Comparison of ENCODE assay signal across 31 cellular contexts in genomic region chr2:24152413-24153197, GRCh38. TPM values are rescaled to one million over a fixed set of nuclear protein-coding genes. Genes with fewer than 3 reads are reported as not detected.
"Had no signal": no experiment of that assay in that cellular context is flagged by ENCODE, and none has a peak within 500 bp of the region (broad histone marks: within the 10 kb centered on the region; RNA-seq: fewer than 3 reads in every experiment).

No MANE protein-coding gene starts in this region.

- H3K27me3 Mint-ChIP-seq: activated B cell treated with CpG ODN at 0.5 μM for 24 hours; activated CD4-positive, alpha-beta memory T cell treated with anti-CD3 and anti-CD28 coated beads, Interleukin-2, amount 10 ng/mL, durations not matched to agents 7 days and 5 days; activated naive CD4-positive, alpha-beta T cell treated with anti-CD3 and anti-CD28 coated beads, Interleukin-2, amount 10 ng/mL, durations not matched to agents 7 days and 5 days; activated naive CD8-positive, alpha-beta T cell treated with anti-CD3 and anti-CD28 coated beads, Interleukin-2, amount 10 ng/mL, durations not matched to agents 7 days and 5 days; activated T-cell treated with anti-CD3 and anti-CD28 coated beads, Interleukin-2, amount 50 U/mL, for 24 hours; brain; T-helper 17 cell had no signal

- DNase-seq: activated B cell treated with CpG ODN at 0.5 μM for 24 hours; activated CD4-positive, alpha-beta memory T cell treated with anti-CD3 and anti-CD28 coated beads, Interleukin-2, amount 10 ng/mL, durations not matched to agents 7 days and 5 days; activated CD4-positive, alpha-beta T cell treated with anti-CD3 and anti-CD28 coated beads for 48 hours; activated CD4-positive, alpha-beta T cell treated with anti-CD3 and anti-CD28 coated beads, Interleukin-2, amount 50 U/mL, for 4 hours; activated CD8-positive, alpha-beta memory T cell treated with anti-CD3 and anti-CD28 coated beads, Interleukin-2, amount 50 U/mL, for 48 hours; activated gamma-delta T cell; activated naive CD4-positive, alpha-beta T cell; activated naive CD4-positive, alpha-beta T cell treated with anti-CD3 and anti-CD28 coated beads, Interleukin-2, amount 10 ng/mL, durations not matched to agents 7 days and 5 days; activated naive CD8-positive, alpha-beta T cell treated with anti-CD3 and anti-CD28 coated beads, Interleukin-2, amount 10 ng/mL, durations not matched to agents 7 days and 5 days; activated T-cell treated with anti-CD3 and anti-CD28 coated beads for 4 hours; activated T-cell treated with anti-CD3 and anti-CD28 coated beads, Interleukin-2, amount 50 U/mL, for 24 hours; activated T-cell treated with anti-CD3 and anti-CD28 coated beads, Interleukin-2, amount 50 U/mL, for 72 hours; central memory CD4-positive, alpha-beta T cell; cerebellar nuclear complex; colonic mucosa; effector CD8-positive, alpha-beta T cell; esophagus squamous epithelium; foreskin melanocyte; T-helper 17 cell; T1000; WERI-Rb-1 had no signal

- H3K4me3 ChIP-seq: ascending aorta, breast epithelium, cardiac muscle cell, colonic mucosa, esophagus squamous epithelium, gastroesophageal sphincter had no signal

- H3K4me3 Mint-ChIP-seq: activated B cell treated with CpG ODN at 0.5 μM for 24 hours; activated CD4-positive, alpha-beta memory T cell treated with anti-CD3 and anti-CD28 coated beads, Interleukin-2, amount 10 ng/mL, durations not matched to agents 7 days and 5 days; activated naive CD4-positive, alpha-beta T cell treated with anti-CD3 and anti-CD28 coated beads, Interleukin-2, amount 10 ng/mL, durations not matched to agents 7 days and 5 days; activated naive CD8-positive, alpha-beta T cell treated with anti-CD3 and anti-CD28 coated beads, Interleukin-2, amount 10 ng/mL, durations not matched to agents 7 days and 5 days; activated T-cell treated with anti-CD3 and anti-CD28 coated beads, Interleukin-2, amount 50 U/mL, for 24 hours; activated T-cell treated with anti-CD3 and anti-CD28 coated beads, Interleukin-2, amount 50 U/mL, for 72 hours; brain; T-helper 17 cell; T-helper 2 cell treated with Interferon-gamma antibody and Interleukin-4, amounts not matched to agents 5 μg/mL and 100 μg/mL, for 36 hours had no signal

- H3K36me3 Mint-ChIP-seq: activated naive CD4-positive, alpha-beta T cell treated with anti-CD3 and anti-CD28 coated beads, Interleukin-2, amount 10 ng/mL, durations not matched to agents 7 days and 5 days had no signal

- H3K27ac Mint-ChIP-seq: activated B cell treated with CpG ODN at 0.5 μM for 24 hours; activated CD4-positive, alpha-beta memory T cell treated with anti-CD3 and anti-CD28 coated beads, Interleukin-2, amount 10 ng/mL, durations not matched to agents 7 days and 5 days; activated naive CD4-positive, alpha-beta T cell treated with anti-CD3 and anti-CD28 coated beads, Interleukin-2, amount 10 ng/mL, durations not matched to agents 7 days and 5 days; activated naive CD8-positive, alpha-beta T cell treated with anti-CD3 and anti-CD28 coated beads, Interleukin-2, amount 10 ng/mL, durations not matched to agents 7 days and 5 days; activated T-cell treated with anti-CD3 and anti-CD28 coated beads, Interleukin-2, amount 50 U/mL, for 24 hours; activated T-cell treated with anti-CD3 and anti-CD28 coated beads, Interleukin-2, amount 50 U/mL, for 72 hours; brain; T-helper 17 cell; T-helper 2 cell treated with Interferon-gamma antibody and Interleukin-4, amounts not matched to agents 5 μg/mL and 100 μg/mL, for 36 hours had no signal

- H3K27me3 ChIP-seq: ascending aorta, breast epithelium, cardiac muscle cell, colonic mucosa, esophagus squamous epithelium, gastroesophageal sphincter had no signal

- H3K27ac ChIP-seq: ascending aorta, breast epithelium, cardiac muscle cell, colonic mucosa, epithelial cell of prostate, esophagus squamous epithelium, gastroesophageal sphincter, WERI-Rb-1 had no signal

- H3K4me1 ChIP-seq: ascending aorta, breast epithelium, colonic mucosa, esophagus squamous epithelium, gastroesophageal sphincter had no signal

- ATAC-seq: activated CD4-positive, CD25-positive, alpha-beta regulatory T cell treated with anti-CD3 and anti-CD28 coated beads, Interleukin-2, amount 50 U/mL, for 24 hours; activated naive CD4-positive, alpha-beta T cell treated with anti-CD3 and anti-CD28 coated beads, Interleukin-2, amount 50 U/mL, for 72 hours; activated T-cell treated with anti-CD3 and anti-CD28 coated beads, Interleukin-2, amount 50 U/mL, for 72 hours; gastroesophageal sphincter; T-helper 17 cell had no signal

- H3K36me3 ChIP-seq: colonic mucosa, WERI-Rb-1 had no signal

- H3K9me3 ChIP-seq: colonic mucosa had no signal

- H3K4me1 Mint-ChIP-seq: activated B cell treated with CpG ODN at 0.5 μM for 24 hours; activated CD4-positive, alpha-beta memory T cell treated with anti-CD3 and anti-CD28 coated beads, Interleukin-2, amount 10 ng/mL, durations not matched to agents 7 days and 5 days; activated naive CD4-positive, alpha-beta T cell treated with anti-CD3 and anti-CD28 coated beads, Interleukin-2, amount 10 ng/mL, durations not matched to agents 7 days and 5 days; activated naive CD8-positive, alpha-beta T cell treated with anti-CD3 and anti-CD28 coated beads, Interleukin-2, amount 10 ng/mL, durations not matched to agents 7 days and 5 days; brain had no signal

RNA-seq across cellular contexts. Expression of gene FAM228A, which starts 22.2 kb away (rescaled TPM):
- total RNA-seq: activated B cell treated with CpG ODN at 0.5 μM for 24 hours, ascending aorta, colonic mucosa, glomerular endothelial cell had no signal

RNA-seq across cellular contexts. Expression of gene PFN4, which starts 29.5 kb away (rescaled TPM):
- total RNA-seq: activated CD4-positive, alpha-beta memory T cell treated with anti-CD3 and anti-CD28 coated beads, Interleukin-2, amount 10 ng/mL, durations not matched to agents 7 days and 5 days; activated naive CD4-positive, alpha-beta T cell treated with anti-CD3 and anti-CD28 coated beads, Interleukin-2, amount 50 U/mL, for 72 hours; activated naive CD8-positive, alpha-beta T cell treated with anti-CD3 and anti-CD28 coated beads, Interleukin-2, amount 10 ng/mL, durations not matched to agents 7 days and 5 days; ascending aorta; cardiac muscle cell; esophagus squamous epithelium; T-helper 17 cell had no signal
